ENCODE assay signal across 8 cellular contexts in genomic region chr14:73714656-73715081, GRCh38. TPM values are rescaled to one million over a fixed set of nuclear protein-coding genes. Genes with fewer than 3 reads are reported as not detected.
DNase-seq lines count a peak whose midpoint lies in the region; ATAC-seq and TF ChIP-seq lines count a peak whose summit lies in the region.

No MANE protein-coding gene starts in this region.

- H3K27ac Mint-ChIP-seq in natural killer cell: peak overlapping the region; percentile 89 to 95

- H3K4me3 ChIP-seq in ACC112 (ENCODE audit: low read depth, low read length) (peak overlapping the region; percentile 93), choroid plexus epithelial cell (ENCODE audit: low read depth, low read length) (peak overlapping the region; percentile 87), mucosa of descending colon (no peak overlapping the region)

- no peak for TF ChIP-seq CTCF in choroid plexus epithelial cell (conservative IDR thresholded peaks at IDR 0.05; ENCODE audit: low read depth, low read length)
- no peak for TF ChIP-seq CTCF in natural killer cell (IDR thresholded peaks at IDR 0.05)
- no peak for TF ChIP-seq CTCF in mucosa of descending colon (IDR thresholded peaks at IDR 0.05)

- DNase-seq in NCI-H460 (ENCODE audit: extremely low read depth, low read depth) (peak; percentile 52), choroid plexus epithelial cell (ENCODE audit: low read depth) (no peak), natural killer cell (no peak), mucosa of descending colon (no peak), CD1c-positive myeloid dendritic cell (ENCODE audit: extremely low spot score) (no peak), NCI-H1694 (lab: John Stamatoyannopoulos, UW) (no peak)

- peaks cover 22 to 32% of the 10 kb centered on the region in 2 donors for H3K4me1 Mint-ChIP-seq in natural killer cell

- H3K4me1 ChIP-seq in ACC112 (ENCODE audit: control insufficient read depth, insufficient read depth, low read length, unreplicated experiment) (peaks cover 7% of the 10 kb centered on the region), mucosa of descending colon (ENCODE audit: low read depth) (no peaks in the 10 kb centered on the region)

- H3K4me3 Mint-ChIP-seq in natural killer cell: peak overlapping the region; percentile 82

- H3K9me3 Mint-ChIP-seq in natural killer cell: no peaks in the 10 kb centered on the region

- ATAC-seq in GM18517 (IDR thresholded peaks at IDR 0.05; ENCODE audit: unreplicated experiment) (peak; percentile 6), natural killer cell (peak in 2 of 3 donors; percentile 0 to 4), mucosa of descending colon (no peak)

- no peaks in the 10 kb centered on the region for H3K9me3 ChIP-seq in mucosa of descending colon

- peak overlapping the region; percentile 77 for H3K27ac ChIP-seq in ACC112 (ENCODE audit: low read depth, low read length)

- peaks cover 38% of the 10 kb centered on the region for H3K79me2 ChIP-seq in ACC112 (ENCODE audit: control insufficient read depth, insufficient read depth, low read length, unreplicated experiment)

- H3K27me3 Mint-ChIP-seq in natural killer cell (ENCODE audit: low read depth in 2 of 2): no peaks in the 10 kb centered on the region

- no peaks in the 10 kb centered on the region for H3K27me3 ChIP-seq in ACC112 (ENCODE audit: insufficient read depth, low read length)

- no peak overlapping the region for H2AFZ ChIP-seq in ACC112 (ENCODE audit: low read length, unreplicated experiment)

- H3K36me3 Mint-ChIP-seq in natural killer cell: no peaks in the 10 kb centered on the region

- H3K36me3 ChIP-seq in ACC112 (ENCODE audit: insufficient read depth, low read length): no peaks in the 10 kb centered on the region; the same call in 1 of the 2 replicates
- H3K36me3 ChIP-seq in mucosa of descending colon (ENCODE audit: low read depth): peaks cover 1% of the 10 kb centered on the region

- intact Hi-C loops in natural killer cell (cut with micrococcal nuclease) (no loop called here), mucosa of descending colon (cut with DNase I, micrococcal nuclease) (no loop called here)

RNA-seq across cellular contexts. Expression of gene PNMA1, which starts 0.5 kb away (rescaled TPM):
- total RNA-seq in NCI-H460 (2014; rRNA removed; shearing (Covaris generic)): 72.9 and 78.4 TPM in 2 replicates
- polyA plus RNA-seq in NCI-H460 (2014; cell fraction: nucleus; rRNA removed): 128 and 155 TPM in 2 replicates
- total RNA-seq in natural killer cell (10 to 100 TPM; 26.0 to 32.3 (median 28.9) TPM), mucosa of descending colon (10 to 100 TPM; 11.7 to 70.7 (median 15.5) TPM)
